In genomic region chr20:38299963-38300362, GRCh38 we compare ENCODE assay signal across 1 cellular context.
TF ChIP-seq lines count a peak whose summit lies in the region.

No MANE protein-coding gene starts in this region.

TF ChIP-seq in IMR-90, 13 proteins besides CTCF, POLR2A, EP300 and RAD21:
- TF ChIP-seq MAFK (IDR thresholded peaks at IDR 0.05; ENCODE audit: low read depth, low read length), result no peak
- TF ChIP-seq SMC3 (IDR thresholded peaks at IDR 0.05; ENCODE audit: low read depth, low read length), result no peak
- no peak for TF ChIP-seq USF2 (IDR thresholded peaks at IDR 0.05; ENCODE audit: low read depth, low read length)
- no peak for TF ChIP-seq MAZ (IDR thresholded peaks at IDR 0.05; ENCODE audit: borderline replicate concordance, low read depth, low read length)
- no peak for TF ChIP-seq ELK1 (IDR thresholded peaks at IDR 0.05; ENCODE audit: borderline replicate concordance, low read depth, low read length)
- TF ChIP-seq MXI1 (IDR thresholded peaks at IDR 0.05; ENCODE audit: borderline replicate concordance, low read depth, low read length), result no peak
- TF ChIP-seq CEBPB (IDR thresholded peaks at IDR 0.05; ENCODE audit: low read depth, low read length), result no peak
- no peak for TF ChIP-seq FOS (IDR thresholded peaks at IDR 0.05; ENCODE audit: low read depth, low read length)
- TF ChIP-seq RCOR1 (IDR thresholded peaks at IDR 0.05; ENCODE audit: insufficient replicate concordance, low read length), result no peak
- TF ChIP-seq NFE2L2 (IDR thresholded peaks at IDR 0.05; ENCODE audit: low read depth, low read length), result no peak
- TF ChIP-seq BHLHE40 (IDR thresholded peaks at IDR 0.05; ENCODE audit: low read depth, low read length), result no peak
TF ChIP-seq in IMR-90: peak in this region for 0.
